ENCODE assay signal across 10 cellular contexts in genomic region chr19:35265126-35265995, GRCh38. TPM values are rescaled to one million over a fixed set of nuclear protein-coding genes. Genes with fewer than 3 reads are reported as not detected.
DNase-seq lines count a peak whose midpoint lies in the region; ATAC-seq, FAIRE-seq and TF ChIP-seq lines count a peak whose summit lies in the region.
"Had no signal": no experiment of that assay in that cellular context is flagged by ENCODE, and none has a peak within 500 bp of the region (broad histone marks: within the 10 kb centered on the region; RNA-seq: fewer than 3 reads in every experiment).

No MANE protein-coding gene starts in this region.

- peaks cover 14% of the 10 kb centered on the region for H3K27me3 Mint-ChIP-seq in HFFc6 (ENCODE audit: insufficient read depth)
- no peaks in the 10 kb centered on the region for H3K27me3 Mint-ChIP-seq in astrocyte (ENCODE audit: low read depth, unreplicated experiment)
- H3K27me3 Mint-ChIP-seq in mesothelial cell of epicardium (ENCODE audit: low read depth) = no peaks in the 10 kb centered on the region

- H3K27ac Mint-ChIP-seq in HFFc6 (no peak overlapping the region), astrocyte (ENCODE audit: unreplicated experiment) (no peak overlapping the region), mesothelial cell of epicardium (peak overlapping the region; percentile 86)

- H3K9ac ChIP-seq in astrocyte (ENCODE audit: low read length) = no peak overlapping the region

- no peak overlapping the region for H3K4me2 ChIP-seq in astrocyte (ENCODE audit: low read length)

- no peaks in the 10 kb centered on the region for H3K9me3 ChIP-seq in astrocyte (ENCODE audit: insufficient read depth, low read depth, low read length)

- no peak for FAIRE-seq in astrocyte (lab: Jason Lieb, UNC)
- FAIRE-seq in RCC 7860 (lab: Jason Lieb, UNC) = no peak

- H3K79me2 ChIP-seq in astrocyte (ENCODE audit: insufficient read depth, low read length) = peaks cover 23% of the 10 kb centered on the region

- H3K36me3 ChIP-seq in astrocyte (ENCODE audit: insufficient read depth, low read length) = peaks cover 2% of the 10 kb centered on the region

- DNase-seq in AG10803 (ENCODE audit: low read depth) = peak; percentile 17
- no peak for DNase-seq in HFFc6
- DNase-seq in astrocyte (ENCODE audit: low read depth) = no peak
- no peak for DNase-seq in mesothelial cell of epicardium (ENCODE audit: low spot score in 2 of 2, unreplicated experiment in 2 of 2)
- no peak for DNase-seq in NCI-H82 (lab: John Stamatoyannopoulos, UW)
- no peak for DNase-seq in SKM-1 (lab: John Stamatoyannopoulos, UW; ENCODE audit: unreplicated experiment)
- DNase-seq in RCC 7860 (ENCODE audit: low spot score) = no peak

- H3K4me3 ChIP-seq in AG10803 (ENCODE audit: low read length) = no peak overlapping the region
- H3K4me3 ChIP-seq in astrocyte (ENCODE audit: insufficient read depth, low read depth, low read length) = no peak overlapping the region

- H4K20me1 ChIP-seq in astrocyte (ENCODE audit: insufficient read depth, low read length) = peaks cover 6% of the 10 kb centered on the region

- H3K27ac ChIP-seq in astrocyte (ENCODE audit: low read depth, low read length) = no peak overlapping the region

- H3K9me3 Mint-ChIP-seq in HFFc6 (no peaks in the 10 kb centered on the region), astrocyte (ENCODE audit: unreplicated experiment) (no peaks in the 10 kb centered on the region), mesothelial cell of epicardium (no peaks in the 10 kb centered on the region)

- no peak overlapping the region for H2AFZ ChIP-seq in astrocyte (ENCODE audit: low read depth, low read length)

- peaks cover 5% of the 10 kb centered on the region for H3K4me1 ChIP-seq in astrocyte (ENCODE audit: insufficient read depth, low read length)

- TF ChIP-seq CTCF in AG10803 (conservative IDR thresholded peaks at IDR 0.05; ENCODE audit: low read length) = no peak
- TF ChIP-seq CTCF in HFFc6 (IDR thresholded peaks at IDR 0.05) = no peak
- TF ChIP-seq CTCF in astrocyte (IDR thresholded peaks at IDR 0.05; ENCODE audit: insufficient read depth, low read depth, low read length) = no peak
- TF ChIP-seq CTCF in mesothelial cell of epicardium (IDR thresholded peaks at IDR 0.05; ENCODE audit: unreplicated experiment) = no peak

- H3K36me3 Mint-ChIP-seq in HFFc6 (ENCODE audit: low read depth) = no peaks in the 10 kb centered on the region; the same call in 1 of the 2 replicates
- H3K36me3 Mint-ChIP-seq in astrocyte (ENCODE audit: low read depth, unreplicated experiment) = no peaks in the 10 kb centered on the region
- peaks cover 4% of the 10 kb centered on the region for H3K36me3 Mint-ChIP-seq in mesothelial cell of epicardium

- H3K4me3 Mint-ChIP-seq in HFFc6 (peak overlapping the region; percentile 18; the same call in 1 of the 2 replicates), astrocyte (ENCODE audit: unreplicated experiment) (peak overlapping the region; percentile 78), mesothelial cell of epicardium (peak overlapping the region; percentile 93)

- no peaks in the 10 kb centered on the region for H3K27me3 ChIP-seq in astrocyte (ENCODE audit: insufficient read depth, low read length)

- no peak for ATAC-seq in GM19452 (IDR thresholded peaks at IDR 0.05; ENCODE audit: unreplicated experiment)

- H3K4me1 Mint-ChIP-seq in HFFc6 (ENCODE audit: low read depth) (peaks cover 12% of the 10 kb centered on the region), astrocyte (ENCODE audit: low read depth, unreplicated experiment) (peaks cover 5% of the 10 kb centered on the region), mesothelial cell of epicardium (peaks cover 19% of the 10 kb centered on the region)

RNA-seq across cellular contexts. Expression of gene USF2, which starts 3.4 kb away (rescaled TPM):
- 10 to 100 TPM; 66.0 to 78.1 (median 71.4) TPM for total RNA-seq in HFFc6 (2021; fragmentation: NEBNext Ultra II Directional; extraction: Animal tissue kit (Norgen Biotek cat#: 25700))
- 68.9 and 70.0 TPM in 2 replicates for total RNA-seq in astrocyte
- total RNA-seq in mesothelial cell of epicardium = 135 to 154 TPM (median 137 TPM) in 3 replicates

RNA-seq across cellular contexts. Expression of gene LSR, which starts 16.6 kb away (rescaled TPM):
- 1 to 10 TPM; 1.7 to 3.3 (median 2.3) TPM for total RNA-seq in HFFc6 (2021; fragmentation: NEBNext Ultra II Directional; extraction: Animal tissue kit (Norgen Biotek cat#: 25700))
- 8.4 and 18.1 TPM in 2 replicates for total RNA-seq in astrocyte
- total RNA-seq in mesothelial cell of epicardium = 48.9 to 54.7 TPM (median 51.9 TPM) in 3 replicates

RNA-seq across cellular contexts. Expression of gene HAMP, which starts 17.0 kb away (rescaled TPM):
- total RNA-seq in HFFc6 (2021; fragmentation: NEBNext Ultra II Directional; extraction: Animal tissue kit (Norgen Biotek cat#: 25700)) = not detected
- total RNA-seq in astrocyte (0.36 and 0.38 TPM in 2 replicates), mesothelial cell of epicardium (1.2 to 1.6 TPM (median 1.4 TPM) in 3 replicates)
- total RNA-seq: Daoy, SK-MEL-5 had no signal

RNA-seq across cellular contexts. Expression of gene MAG, which starts 26.6 kb away (rescaled TPM):
- total RNA-seq in HFFc6 (2021; fragmentation: NEBNext Ultra II Directional; extraction: Animal tissue kit (Norgen Biotek cat#: 25700)) = not detected
- not detected in 2 replicates for total RNA-seq in astrocyte
- 19.2 to 26.1 TPM (median 22.7 TPM) in 3 replicates for total RNA-seq in mesothelial cell of epicardium
- total RNA-seq: Daoy, SK-MEL-5 had no signal

RNA-seq across cellular contexts. Expression of gene FAM187B, which starts 36.8 kb away (rescaled TPM):
- total RNA-seq in HFFc6 (2021; fragmentation: NEBNext Ultra II Directional; extraction: Animal tissue kit (Norgen Biotek cat#: 25700)) = not detected
- not detected in 2 replicates for total RNA-seq in astrocyte
- not detected in 3 replicates for total RNA-seq in mesothelial cell of epicardium
- total RNA-seq: Daoy, SK-MEL-5 had no signal

Comparison
In these comparisons a context has a peak if more than half of its experiments do, and no peak if none do; other contexts are left out.
1. H3K4me3 Mint-ChIP-seq: peak in every context shown above with its lines; median percentile 93 in mesothelial cell of epicardium; 78 in astrocyte; 18 in HFFc6.